29 cellular contexts compared by ENCODE assay signal in the genomic region with DNA sequence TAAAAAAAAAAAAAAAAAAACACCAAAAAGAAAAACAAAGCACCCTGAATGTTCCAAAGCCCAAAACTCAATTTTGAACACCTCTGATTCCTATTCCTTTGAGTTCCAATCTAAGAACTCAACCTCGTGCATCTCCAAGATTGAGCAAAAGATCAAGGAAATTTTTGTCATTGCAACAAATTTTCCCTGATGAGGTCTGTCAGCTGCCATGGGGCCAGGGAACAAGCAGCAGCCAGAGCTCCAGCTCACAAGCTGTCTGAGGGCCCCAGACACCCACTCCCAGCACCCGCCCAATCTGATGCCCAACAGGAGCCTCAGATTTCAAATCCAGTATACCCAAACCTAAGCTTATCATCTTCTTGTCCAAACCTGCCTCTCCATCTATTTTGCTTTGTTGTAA.
"Had no signal": no experiment of that assay in that cellular context is flagged by ENCODE, and none has a peak within 500 bp of the region (broad histone marks: within the 10 kb centered on the region; RNA-seq: fewer than 3 reads in every experiment).

No MANE protein-coding gene starts in this region.

- H3K36me3 ChIP-seq: MG63 had no signal

- H3K4me3 ChIP-seq: MG63 had no signal

- DNase-seq: Karpas-422, Kasumi-1, MG63, MM.1S, NCI-H1048, NCI-H1092, NCI-H1092 treated with DMSO at 0.1 percent for 48 hours, NCI-H1105, NCI-H1105 treated with DMSO at 0.1 percent for 48 hours, NCI-H1417 treated with DMSO at 0.1 percent for 48 hours, NCI-H1436, NCI-H1436 treated with DMSO at 0.1 percent for 48 hours, NCI-H1694 treated with DMSO at 0.1 percent for 48 hours, NCI-H187, NCI-H187 treated with DMSO at 0.1 percent for 48 hours, NCI-H1930, NCI-H2029, NCI-H2029 treated with DMSO at 0.1 percent for 48 hours, NCI-H2081, NCI-H2081 treated with DMSO at 0.1 percent for 48 hours, NCI-H2107, NCI-H2171, NCI-H2171 treated with DMSO at 0.1 percent for 48 hours, NCI-H2227 treated with DMSO at 0.1 percent for 48 hours, NCI-H226, NCI-H345, NCI-H446 treated with DMSO at 0.1 percent for 48 hours, NCI-H510A, NCI-H510A treated with DMSO at 0.1 percent for 48 hours had no signal

- H3K27me3 ChIP-seq: MG63 had no signal

- H3K9me3 ChIP-seq: MG63 had no signal
